In genomic region chr12:102917026-102917787, GRCh38 we compare ENCODE assay signal across 7 cellular contexts. TPM values are rescaled to one million over a fixed set of nuclear protein-coding genes. Genes with fewer than 3 reads are reported as not detected.
A peak's percentile ranks its signal among the peaks of the same experiment; 100 is the strongest.
DNase-seq lines count a peak whose midpoint lies in the region; ATAC-seq and TF ChIP-seq lines count a peak whose summit lies in the region.

TSS of gene PAH (minus strand) at chr12:102917244. CDS start at chr12:102917130, 114 bp downstream.

- H3K4me1 ChIP-seq in thyroid gland: no peaks in the 10 kb centered on the region

- POLR2A ChIA-PET in activated CD4-positive, alpha-beta memory T cell treated with anti-CD3 and anti-CD28 coated beads, Interleukin-2, amount 10 ng/mL, durations not matched to agents 7 days and 5 days (lab: Charles Lee): no interaction called here

- H3K36me3 Mint-ChIP-seq in activated CD4-positive, alpha-beta memory T cell treated with anti-CD3 and anti-CD28 coated beads, Interleukin-2, amount 10 ng/mL, durations not matched to agents 7 days and 5 days (ENCODE audit: low read depth): no peaks in the 10 kb centered on the region
- H3K36me3 Mint-ChIP-seq in chondrocyte (ENCODE audit: low read depth): no peaks in the 10 kb centered on the region

- peak; percentile 17 for DNase-seq in activated CD4-positive, alpha-beta memory T cell treated with anti-CD3 and anti-CD28 coated beads, Interleukin-2, amount 10 ng/mL, durations not matched to agents 7 days and 5 days
- DNase-seq in iPS-NIHi11 (ENCODE audit: low spot score) (peak; percentile 64), thyroid gland (peak; percentile 67), chondrocyte (ENCODE audit: low spot score) (no peak)

- no peaks in the 10 kb centered on the region for H3K36me3 ChIP-seq in thyroid gland

- H3K4me3 Mint-ChIP-seq in activated CD4-positive, alpha-beta memory T cell treated with anti-CD3 and anti-CD28 coated beads, Interleukin-2, amount 10 ng/mL, durations not matched to agents 7 days and 5 days: peak within 1 kb of the TSS; percentile 35
- H3K4me3 Mint-ChIP-seq in chondrocyte (ENCODE audit: unreplicated experiment): no peak within 1 kb of the TSS

- no peak for TF ChIP-seq CTCF in thyroid gland (IDR thresholded peaks at IDR 0.05)
- TF ChIP-seq CTCF in chondrocyte (IDR thresholded peaks at IDR 0.05): no peak

- ATAC-seq in GM18907 (IDR thresholded peaks at IDR 0.05; ENCODE audit: unreplicated experiment) (peak; percentile 61), HG03045 (IDR thresholded peaks at IDR 0.05; ENCODE audit: unreplicated experiment) (peak; percentile 68), GM18873 (IDR thresholded peaks at IDR 0.05; ENCODE audit: low FRiP score, unreplicated experiment) (no peak)

- WGBS in thyroid gland, 2 donors: 7% methylated on average over 21 to 26 of the region's 30 CpGs

- no peaks in the 10 kb centered on the region for H3K9me3 Mint-ChIP-seq in activated CD4-positive, alpha-beta memory T cell treated with anti-CD3 and anti-CD28 coated beads, Interleukin-2, amount 10 ng/mL, durations not matched to agents 7 days and 5 days
- no peaks in the 10 kb centered on the region for H3K9me3 Mint-ChIP-seq in chondrocyte (ENCODE audit: low read depth)

- intact Hi-C loops in thyroid gland (cut with DNase I): no loop called here

- H3K27ac Mint-ChIP-seq in activated CD4-positive, alpha-beta memory T cell treated with anti-CD3 and anti-CD28 coated beads, Interleukin-2, amount 10 ng/mL, durations not matched to agents 7 days and 5 days: no peak within 1 kb of the TSS
- H3K27ac Mint-ChIP-seq in chondrocyte (ENCODE audit: unreplicated experiment): no peak within 1 kb of the TSS

- peak within 1 kb of the TSS in 1 of 3 donors; percentile 7 for H3K4me3 ChIP-seq in thyroid gland (replicated peaks in 1 of 3)

- CTCF ChIA-PET in activated CD4-positive, alpha-beta memory T cell treated with anti-CD3 and anti-CD28 coated beads, Interleukin-2, amount 10 ng/mL, durations not matched to agents 7 days and 5 days (lab: Charles Lee): interaction anchor here (0.8 kb wide), 1 partner anchor 34 kb away, joined by 3 read pairs; no protein-coding TSS in a partner anchor

- no peaks in the 10 kb centered on the region for H3K9me3 ChIP-seq in thyroid gland

- TF ChIP-seq POLR2A in thyroid gland (IDR thresholded peaks at IDR 0.05): peak in 1 of 2 donors; percentile 18

- H3K27me3 ChIP-seq in thyroid gland: no peaks in the 10 kb centered on the region

- no peak within 1 kb of the TSS for H3K27ac ChIP-seq in thyroid gland

- H3K27me3 Mint-ChIP-seq in activated CD4-positive, alpha-beta memory T cell treated with anti-CD3 and anti-CD28 coated beads, Interleukin-2, amount 10 ng/mL, durations not matched to agents 7 days and 5 days: no peaks in the 10 kb centered on the region
- peaks cover 17% of the 10 kb centered on the region for H3K27me3 Mint-ChIP-seq in chondrocyte (ENCODE audit: low read depth)

- H3K4me1 Mint-ChIP-seq in activated CD4-positive, alpha-beta memory T cell treated with anti-CD3 and anti-CD28 coated beads, Interleukin-2, amount 10 ng/mL, durations not matched to agents 7 days and 5 days: peaks cover 4% of the 10 kb centered on the region
- H3K4me1 Mint-ChIP-seq in chondrocyte (ENCODE audit: low read depth): no peaks in the 10 kb centered on the region

RNA-seq across cellular contexts. Expression of gene PAH, which starts in this region (rescaled TPM):
- total RNA-seq in activated CD4-positive, alpha-beta memory T cell treated with anti-CD3 and anti-CD28 coated beads, Interleukin-2, amount 10 ng/mL, durations not matched to agents 7 days and 5 days: not detected
- total RNA-seq in thyroid gland (1 to 10 TPM in 1 of 4 donors, under 1 TPM in 2, not detected in 1; 0.58 to 1.2 (median 0.63) TPM), chondrocyte (not detected in 3 replicates)

Comparison
In these comparisons a context has a peak if more than half of its experiments do, and no peak if none do; other contexts are left out.
1. Peak in DNase-seq in activated CD4-positive, alpha-beta memory T cell treated with anti-CD3 and anti-CD28 coated beads, Interleukin-2, amount 10 ng/mL, durations not matched to agents 7 days and 5 days; RNA of the gene not detected or under 1 TPM.